Comparison of ENCODE assay signal across 18 cellular contexts in the genomic region with DNA sequence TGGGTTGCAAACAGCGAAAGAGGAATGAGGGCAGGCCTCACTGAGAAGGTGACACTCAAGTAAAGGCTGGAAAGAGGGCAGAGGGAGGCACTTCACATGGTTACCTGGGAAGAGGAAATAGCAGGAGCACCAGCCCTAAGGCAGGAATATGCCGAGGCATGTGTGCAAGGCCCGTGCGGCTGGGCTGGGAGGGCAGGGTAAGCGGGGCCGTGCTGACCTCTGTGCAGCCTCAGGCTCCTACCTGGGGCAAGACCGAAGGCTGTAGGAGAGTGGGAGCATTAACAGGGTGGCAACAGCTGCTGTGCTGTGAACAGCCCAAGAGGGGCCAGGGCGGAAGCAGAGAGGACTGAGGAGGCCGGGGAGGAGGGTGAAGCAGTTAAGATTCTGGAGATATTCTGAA.
"Had no signal": no experiment of that assay in that cellular context is flagged by ENCODE, and none has a peak within 500 bp of the region (broad histone marks: within the 10 kb centered on the region; RNA-seq: fewer than 3 reads in every experiment).

No MANE protein-coding gene starts in this region.

- H3K4me3 Mint-ChIP-seq: activated CD4-positive, alpha-beta memory T cell treated with anti-CD3 and anti-CD28 coated beads for 36 hours; activated CD4-positive, alpha-beta T cell treated with anti-CD3 and anti-CD28 coated beads for 36 hours; activated naive CD8-positive, alpha-beta T cell treated with anti-CD3 and anti-CD28 coated beads, Interleukin-2, amount 10 ng/mL, durations not matched to agents 7 days and 5 days; activated T-cell treated with anti-CD3 and anti-CD28 coated beads, Interleukin-2, amount 50 U/mL, for 4 hours; dendritic cell treated with granulocyte-macrophage colony-stimulating factor and Interleukin-4, amounts not matched to agents 40 ng/mL and 50 ng/mL, for 4 days; naive B cell; stimulated activated naive B cell treated with anti-CD40 and anti-IgM and Interleukin-4, amounts not matched to agents 10 μg/mL and 1 μg/mL and 100 μg/mL, for 72 hours; type B pancreatic cell had no signal

- H3K4me1 Mint-ChIP-seq: activated CD4-positive, alpha-beta T cell treated with anti-CD3 and anti-CD28 coated beads for 36 hours; stimulated activated naive B cell treated with anti-CD40 and anti-IgM and Interleukin-4, amounts not matched to agents 10 μg/mL and 1 μg/mL and 100 μg/mL, for 72 hours had no signal

- H3K27ac Mint-ChIP-seq: activated CD4-positive, alpha-beta memory T cell treated with anti-CD3 and anti-CD28 coated beads for 36 hours; activated CD4-positive, alpha-beta T cell treated with anti-CD3 and anti-CD28 coated beads for 36 hours; activated naive CD8-positive, alpha-beta T cell treated with anti-CD3 and anti-CD28 coated beads, Interleukin-2, amount 10 ng/mL, durations not matched to agents 7 days and 5 days; dendritic cell treated with granulocyte-macrophage colony-stimulating factor and Interleukin-4, amounts not matched to agents 40 ng/mL and 50 ng/mL, for 4 days; stimulated activated naive B cell treated with anti-CD40 and anti-IgM and Interleukin-4, amounts not matched to agents 10 μg/mL and 1 μg/mL and 100 μg/mL, for 72 hours; type B pancreatic cell had no signal

- DNase-seq: activated CD4-positive, alpha-beta memory T cell treated with anti-CD3 and anti-CD28 coated beads for 36 hours; activated CD4-positive, alpha-beta T cell treated with anti-CD3 and anti-CD28 coated beads for 36 hours; activated effector memory CD4-positive, alpha-beta T cell treated with anti-CD3 and anti-CD28 coated beads, Interleukin-2, amount 50 U/mL, for 16 hours; activated naive CD8-positive, alpha-beta T cell treated with anti-CD3 and anti-CD28 coated beads, Interleukin-2, amount 10 ng/mL, durations not matched to agents 7 days and 5 days; activated T-cell treated with anti-CD3 and anti-CD28 coated beads, Interleukin-2, amount 50 U/mL, for 4 hours; brain microvascular endothelial cell; cerebellar nuclear complex; effector memory CD4-positive, alpha-beta T cell; naive B cell; retina; stimulated activated CD4-positive, alpha-beta T cell treated with anti-CD3 and anti-CD28 coated beads, Interleukin-2, amount 100 ng/mL, for 48 hours; stimulated activated naive B cell treated with anti-CD40 and anti-IgM and Interleukin-4, amounts not matched to agents 10 μg/mL and 1 μg/mL and 100 μg/mL, for 72 hours; substantia nigra; WERI-Rb-1 had no signal

- H3K36me3 ChIP-seq: WERI-Rb-1 had no signal

- H3K27me3 Mint-ChIP-seq: activated CD4-positive, alpha-beta memory T cell treated with anti-CD3 and anti-CD28 coated beads for 36 hours; activated CD4-positive, alpha-beta T cell treated with anti-CD3 and anti-CD28 coated beads for 36 hours; activated naive CD8-positive, alpha-beta T cell treated with anti-CD3 and anti-CD28 coated beads, Interleukin-2, amount 10 ng/mL, durations not matched to agents 7 days and 5 days; dendritic cell treated with granulocyte-macrophage colony-stimulating factor and Interleukin-4, amounts not matched to agents 40 ng/mL and 50 ng/mL, for 4 days; naive B cell; stimulated activated naive B cell treated with anti-CD40 and anti-IgM and Interleukin-4, amounts not matched to agents 10 μg/mL and 1 μg/mL and 100 μg/mL, for 72 hours; type B pancreatic cell had no signal

- H3K27ac ChIP-seq: brain microvascular endothelial cell, WERI-Rb-1 had no signal

- H3K27me3 ChIP-seq: brain microvascular endothelial cell had no signal

- ATAC-seq: activated CD4-positive, alpha-beta T cell treated with anti-CD3 and anti-CD28 coated beads for 36 hours; activated T-cell treated with anti-CD3 and anti-CD28 coated beads, Interleukin-2, amount 50 U/mL, for 4 hours; left lobe of liver; SK-N-SH treated with all-trans-retinoic acid at 6 μM for 48 hours; stimulated activated naive B cell treated with anti-CD40 and anti-IgM and Interleukin-4, amounts not matched to agents 10 μg/mL and 1 μg/mL and 100 μg/mL, for 72 hours had no signal

- H3K9me3 Mint-ChIP-seq: activated CD4-positive, alpha-beta memory T cell treated with anti-CD3 and anti-CD28 coated beads for 36 hours; activated naive CD8-positive, alpha-beta T cell treated with anti-CD3 and anti-CD28 coated beads, Interleukin-2, amount 10 ng/mL, durations not matched to agents 7 days and 5 days; activated T-cell treated with anti-CD3 and anti-CD28 coated beads, Interleukin-2, amount 50 U/mL, for 4 hours; dendritic cell treated with granulocyte-macrophage colony-stimulating factor and Interleukin-4, amounts not matched to agents 40 ng/mL and 50 ng/mL, for 4 days; naive B cell; stimulated activated naive B cell treated with anti-CD40 and anti-IgM and Interleukin-4, amounts not matched to agents 10 μg/mL and 1 μg/mL and 100 μg/mL, for 72 hours; type B pancreatic cell had no signal
